ENCODE assay signal across 16 cellular contexts in genomic region chr18:46461993-46462392, GRCh38.
DNase-seq lines count a peak whose midpoint lies in the region; ATAC-seq, FAIRE-seq and TF ChIP-seq lines count a peak whose summit lies in the region.
"Had no signal": no experiment of that assay in that cellular context is flagged by ENCODE, and none has a peak within 500 bp of the region (broad histone marks: within the 10 kb centered on the region; RNA-seq: fewer than 3 reads in every experiment).

No MANE protein-coding gene starts in this region.

- intact Hi-C loops in activated T-helper 1 cell treated with anti-CD3 and anti-CD28 coated beads, Interleukin-12 subunit alpha, Interleukin-12 subunit beta, Interleukin-2, Interleukin-4 antibody, amounts not matched to agents 30 ng/mL and 10 ng/mL and 1 ng/mL, durations not matched to agents 14 hours and 24 hours and 36 hours (cut with micrococcal nuclease), result no loop called here

- H3K9me3 Mint-ChIP-seq in activated T-helper 1 cell treated with anti-CD3 and anti-CD28 coated beads, Interleukin-12 subunit alpha, Interleukin-12 subunit beta, Interleukin-2, Interleukin-4 antibody, amounts not matched to agents 30 ng/mL and 10 ng/mL and 1 ng/mL, durations not matched to agents 14 hours and 24 hours and 36 hours, result no peaks in the 10 kb centered on the region
- H3K9me3 Mint-ChIP-seq: CD4-positive, CD25-positive, alpha-beta regulatory T cell had no signal

- no peak for TF ChIP-seq CTCF in C4-2B (conservative IDR thresholded peaks at IDR 0.05)
- no peak for TF ChIP-seq CTCF in VCaP (conservative IDR thresholded peaks at IDR 0.05)

- FAIRE-seq in urothelium cell line (lab: Jason Lieb, UNC), result no peak
- FAIRE-seq: A549, GM12878, GM18507, GM19239, K562 had no signal

- no peak overlapping the region for H3K4me3 Mint-ChIP-seq in activated T-helper 1 cell treated with anti-CD3 and anti-CD28 coated beads, Interleukin-12 subunit alpha, Interleukin-12 subunit beta, Interleukin-2, Interleukin-4 antibody, amounts not matched to agents 30 ng/mL and 10 ng/mL and 1 ng/mL, durations not matched to agents 14 hours and 24 hours and 36 hours
- H3K4me3 Mint-ChIP-seq: CD4-positive, CD25-positive, alpha-beta regulatory T cell had no signal

- ATAC-seq in left lobe of liver, result peak; percentile 15
- ATAC-seq: A549, GM12878, K562 had no signal

- H3K27me3 Mint-ChIP-seq in activated T-helper 1 cell treated with anti-CD3 and anti-CD28 coated beads, Interleukin-12 subunit alpha, Interleukin-12 subunit beta, Interleukin-2, Interleukin-4 antibody, amounts not matched to agents 30 ng/mL and 10 ng/mL and 1 ng/mL, durations not matched to agents 14 hours and 24 hours and 36 hours (ENCODE audit: insufficient read depth), result peaks cover 6% of the 10 kb centered on the region

- no peak overlapping the region for H3K27ac Mint-ChIP-seq in activated T-helper 1 cell treated with anti-CD3 and anti-CD28 coated beads, Interleukin-12 subunit alpha, Interleukin-12 subunit beta, Interleukin-2, Interleukin-4 antibody, amounts not matched to agents 30 ng/mL and 10 ng/mL and 1 ng/mL, durations not matched to agents 14 hours and 24 hours and 36 hours
- H3K27ac Mint-ChIP-seq: CD4-positive, CD25-positive, alpha-beta regulatory T cell had no signal

- DNase-seq in left lobe of liver (ENCODE audit: low spot score) (no peak), 8988T (no peak), urothelium cell line (ENCODE audit: low spot score) (no peak)
- no peak for DNase-seq in activated CD4-positive, CD25-positive, alpha-beta regulatory T cell (lab: John Stamatoyannopoulos, UW)
- DNase-seq in activated T-helper 1 cell treated with anti-CD3 and anti-CD28 coated beads, Interleukin-12 subunit alpha, Interleukin-12 subunit beta, Interleukin-2, Interleukin-4 antibody, amounts not matched to agents 30 ng/mL and 10 ng/mL and 1 ng/mL, durations not matched to agents 14 hours and 24 hours and 36 hours (ENCODE audit: low spot score), result no peak
- DNase-seq: BE2C; CD4-positive, CD25-positive, alpha-beta regulatory T cell; DMS79 had no signal

- H3K4me1 Mint-ChIP-seq in activated T-helper 1 cell treated with anti-CD3 and anti-CD28 coated beads, Interleukin-12 subunit alpha, Interleukin-12 subunit beta, Interleukin-2, Interleukin-4 antibody, amounts not matched to agents 30 ng/mL and 10 ng/mL and 1 ng/mL, durations not matched to agents 14 hours and 24 hours and 36 hours (ENCODE audit: low read depth), result no peaks in the 10 kb centered on the region
- H3K4me1 Mint-ChIP-seq: CD4-positive, CD25-positive, alpha-beta regulatory T cell had no signal

- H3K36me3 Mint-ChIP-seq in activated T-helper 1 cell treated with anti-CD3 and anti-CD28 coated beads, Interleukin-12 subunit alpha, Interleukin-12 subunit beta, Interleukin-2, Interleukin-4 antibody, amounts not matched to agents 30 ng/mL and 10 ng/mL and 1 ng/mL, durations not matched to agents 14 hours and 24 hours and 36 hours (ENCODE audit: low read depth), result no peaks in the 10 kb centered on the region
- H3K36me3 Mint-ChIP-seq: CD4-positive, CD25-positive, alpha-beta regulatory T cell had no signal

- H3K27ac ChIP-seq in C4-2B (peak overlapping the region; percentile 92), VCaP (peak overlapping the region; percentile 82)
- H3K27ac ChIP-seq: A549, HL-60 had no signal
